Comparison of ENCODE assay signal across 23 cellular contexts in the genomic region with DNA sequence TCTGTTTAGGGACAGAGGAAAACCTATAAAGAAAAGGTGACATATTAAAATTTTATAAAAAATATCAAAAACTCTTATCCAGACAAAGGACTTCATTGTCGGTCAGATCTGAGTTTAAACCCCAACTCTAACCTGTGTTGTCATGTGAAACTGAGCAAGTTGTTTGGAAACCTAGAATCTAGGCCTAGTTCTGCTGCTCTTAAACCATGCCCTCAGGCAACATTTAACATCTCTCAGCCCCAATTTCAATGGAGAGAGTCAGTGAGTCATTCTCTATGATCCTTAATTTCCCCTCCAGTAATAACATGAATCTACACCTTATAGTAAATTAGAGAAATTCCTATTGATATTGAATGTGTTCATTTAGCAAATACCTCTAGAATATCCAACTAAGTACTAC.
A peak's percentile ranks its signal among the peaks of the same experiment; 100 is the strongest.
DNase-seq lines count a peak whose midpoint lies in the region; ATAC-seq and TF ChIP-seq lines count a peak whose summit lies in the region.
"Had no signal": no experiment of that assay in that cellular context is flagged by ENCODE, and none has a peak within 500 bp of the region (broad histone marks: within the 10 kb centered on the region; RNA-seq: fewer than 3 reads in every experiment).

No MANE protein-coding gene starts in this region.

- H3K4me1 Mint-ChIP-seq in activated CD4-positive, alpha-beta T cell treated with anti-CD3 and anti-CD28 coated beads for 36 hours = peaks cover 5% of the 10 kb centered on the region
- H3K4me1 Mint-ChIP-seq: GM23338, H9 had no signal

- H3K4me3 Mint-ChIP-seq in activated CD4-positive, alpha-beta T cell treated with anti-CD3 and anti-CD28 coated beads for 36 hours = no peak overlapping the region
- H3K4me3 Mint-ChIP-seq: CD4-positive, alpha-beta memory T cell; GM23338; H9; T-helper 1 cell treated with Interleukin-12 subunit alpha and Interleukin-12 subunit beta and Interleukin-4 antibody, amounts not matched to agents 30 μg/mL and 1 μg/mL, for 36 hours had no signal

- no peak overlapping the region for H3K27ac Mint-ChIP-seq in activated CD4-positive, alpha-beta T cell treated with anti-CD3 and anti-CD28 coated beads for 36 hours
- H3K27ac Mint-ChIP-seq: CD4-positive, alpha-beta memory T cell; GM23338; H9; T-helper 1 cell treated with Interleukin-12 subunit alpha and Interleukin-12 subunit beta and Interleukin-4 antibody, amounts not matched to agents 30 μg/mL and 1 μg/mL, for 36 hours had no signal

- intact Hi-C loops in activated CD4-positive, alpha-beta T cell treated with anti-CD3 and anti-CD28 coated beads for 36 hours (cut with DNase I, micrococcal nuclease) = no loop called here

- DNase-seq in ELF-1 (ENCODE audit: low read depth, low spot score) (peak; percentile 11), NCI-H69 (lab: John Stamatoyannopoulos, UW) (peak; percentile 74), epithelial cell of esophagus (ENCODE audit: low read depth) (peak; percentile 34), NCI-H1436 treated with DMSO at 0.1 percent for 48 hours (lab: John Stamatoyannopoulos, UW) (no peak)
- no peak for DNase-seq in activated CD4-positive, alpha-beta T cell treated with anti-CD3 and anti-CD28 coated beads for 36 hours
- DNase-seq: C1 segment of cervical spinal cord; Caco-2; CD4-positive, alpha-beta memory T cell; H9; KBM-7; MM.1S; NCI-H1048; NCI-H187 treated with DMSO at 0.1 percent for 48 hours; NCI-H2227 treated with DMSO at 0.1 percent for 48 hours; NCI-H526 treated with DMSO at 0.1 percent for 48 hours; Peyer's patch; SIG-M5; SK-N-SH; SW 1271 had no signal

- no peaks in the 10 kb centered on the region for H3K27me3 Mint-ChIP-seq in activated CD4-positive, alpha-beta T cell treated with anti-CD3 and anti-CD28 coated beads for 36 hours
- H3K27me3 Mint-ChIP-seq: CD4-positive, alpha-beta memory T cell had no signal

- CTCF ChIA-PET in activated CD4-positive, alpha-beta T cell treated with anti-CD3 and anti-CD28 coated beads for 36 hours (lab: Charles Lee) = no interaction called here

- POLR2A ChIA-PET in activated CD4-positive, alpha-beta T cell treated with anti-CD3 and anti-CD28 coated beads for 36 hours (lab: Charles Lee) = no interaction called here

- no peaks in the 10 kb centered on the region for H3K9me3 Mint-ChIP-seq in activated CD4-positive, alpha-beta T cell treated with anti-CD3 and anti-CD28 coated beads for 36 hours (ENCODE audit: low read depth)
- H3K9me3 Mint-ChIP-seq: CD4-positive, alpha-beta memory T cell; GM23338; H9; T-helper 1 cell treated with Interleukin-12 subunit alpha and Interleukin-12 subunit beta and Interleukin-4 antibody, amounts not matched to agents 30 μg/mL and 1 μg/mL, for 36 hours had no signal

- TF ChIP-seq CTCF in epithelial cell of esophagus (IDR thresholded peaks at IDR 0.05; ENCODE audit: insufficient read depth, low read depth, low read length, missing control alignments) = no peak

- no peaks in the 10 kb centered on the region for H3K36me3 Mint-ChIP-seq in activated CD4-positive, alpha-beta T cell treated with anti-CD3 and anti-CD28 coated beads for 36 hours (ENCODE audit: low read depth)

- no peak overlapping the region for H3K4me3 ChIP-seq in epithelial cell of esophagus (ENCODE audit: low read length)
- H3K4me3 ChIP-seq: GM23338, Peyer's patch had no signal

- ATAC-seq in GM19455 (IDR thresholded peaks at IDR 0.05; ENCODE audit: unreplicated experiment) = no peak
- no peak for ATAC-seq in GM19023 (IDR thresholded peaks at IDR 0.05; ENCODE audit: unreplicated experiment)
- no peak for ATAC-seq in activated CD4-positive, alpha-beta T cell treated with anti-CD3 and anti-CD28 coated beads for 36 hours
- ATAC-seq: GM23338 had no signal

Comparison
In these comparisons a context has a peak if more than half of its experiments do, and no peak if none do; other contexts are left out.
1. DNase-seq: peak in ELF-1 (single experiment), NCI-H69 (single experiment) and epithelial cell of esophagus (single experiment); none in NCI-H1436 treated with DMSO at 0.1 percent for 48 hours (single experiment) and activated CD4-positive, alpha-beta T cell treated with anti-CD3 and anti-CD28 coated beads for 36 hours (single experiment).